Comparison of ENCODE assay signal across 10 cellular contexts in genomic region chr5:142845402-142845901, GRCh38.
DNase-seq lines count a peak whose midpoint lies in the region; ATAC-seq, FAIRE-seq and TF ChIP-seq lines count a peak whose summit lies in the region.
"Had no signal": no experiment of that assay in that cellular context is flagged by ENCODE, and none has a peak within 500 bp of the region (broad histone marks: within the 10 kb centered on the region; RNA-seq: fewer than 3 reads in every experiment).

No MANE protein-coding gene starts in this region.

- H3K27me3 ChIP-seq in HL-60 (ENCODE audit: insufficient read depth, poor library complexity, severe bottlenecking) (no peaks in the 10 kb centered on the region), pancreas (no peaks in the 10 kb centered on the region)

- WGBS in pancreas, 2 donors = 44 to 52% methylated on average over 4 of the region's 4 CpGs

- H3K36me3 ChIP-seq in pancreas = no peaks in the 10 kb centered on the region

- H3K4me3 ChIP-seq in HL-60 (replicated peaks; ENCODE audit: insufficient read depth, low read length) (no peak overlapping the region), pancreas (no peak overlapping the region)

- intact Hi-C loops in pancreas (cut with DNase I) = no loop called here

- no peak for FAIRE-seq in pancreas (lab: Jason Lieb, UNC)
- FAIRE-seq: endometrium had no signal

- H3K27ac ChIP-seq in HL-60 (replicated peaks) = peak overlapping the region; percentile 55
- peak overlapping the region in 3 of 4 donors; percentile 6 to 73 (median 62) for H3K27ac ChIP-seq in pancreas
- H3K27ac ChIP-seq: 22Rv1 had no signal

- DNase-seq in DMS153 (lab: John Stamatoyannopoulos, UW) (peak; percentile 31), DMS153 treated with DMSO at 0.1 percent for 48 hours (lab: John Stamatoyannopoulos, UW; ENCODE audit: unreplicated experiment) (no peak), HL-60 (ENCODE audit: low read depth in 1 of 2, low spot score in 1 of 2) (no peak), cerebellum (ENCODE audit: low spot score) (peak; percentile 35), pancreas (no peak)
- DNase-seq in stimulated activated CD4-positive, alpha-beta T cell treated with anti-CD3 and anti-CD28 coated beads, Interleukin-12 subunit alpha, Interleukin-12 subunit beta, amount 100 ng/mL, for 4 hours = no peak
- DNase-seq in activated CD4-positive, alpha-beta T cell treated with anti-CD3 and anti-CD28 coated beads for 4 hours = no peak

- no peak for TF ChIP-seq CTCF in HL-60 (IDR thresholded peaks at IDR 0.05; ENCODE audit: insufficient read depth, low read length)
- TF ChIP-seq CTCF in pancreas (IDR thresholded peaks at IDR 0.05) = no peak

- peaks cover 0 to 16% (median 0%) of the 10 kb centered on the region in 3 donors for H3K4me1 ChIP-seq in pancreas

- H3K9me3 ChIP-seq in pancreas = no peaks in the 10 kb centered on the region

- peak in 3 of 4 donors; percentile 23 to 33 (median 32) for ATAC-seq in pancreas
- ATAC-seq in GM19328 (IDR thresholded peaks at IDR 0.05; ENCODE audit: unreplicated experiment) = no peak

Comparison
In these comparisons a context has a peak if more than half of its experiments do, and no peak if none do; other contexts are left out.
1. DNase-seq: peak in DMS153 (single experiment) and cerebellum (single experiment); none in DMS153 treated with DMSO at 0.1 percent for 48 hours (single experiment), HL-60 (0 of 2), pancreas (0 of 6), stimulated activated CD4-positive, alpha-beta T cell treated with anti-CD3 and anti-CD28 coated beads, Interleukin-12 subunit alpha, Interleukin-12 subunit beta, amount 100 ng/mL, for 4 hours (single experiment) and activated CD4-positive, alpha-beta T cell treated with anti-CD3 and anti-CD28 coated beads for 4 hours (0 of 2).